In genomic region chr17:67602974-67603373, GRCh38 we compare ENCODE assay signal across 8 cellular contexts.
DNase-seq lines count a peak whose midpoint lies in the region; ATAC-seq and TF ChIP-seq lines count a peak whose summit lies in the region.

No MANE protein-coding gene starts in this region.

- H2AFZ ChIP-seq in neural cell (ENCODE audit: low read depth, low read length): no peak overlapping the region

- no peaks in the 10 kb centered on the region for H3K9me3 ChIP-seq in neural cell (ENCODE audit: low read length)

- no peaks in the 10 kb centered on the region for H3K27me3 ChIP-seq in neural cell (ENCODE audit: insufficient read depth, low read depth, low read length)

- TF ChIP-seq CTCF in AG10803 (conservative IDR thresholded peaks at IDR 0.05; ENCODE audit: low read length) (peak; percentile 55), neural cell (IDR thresholded peaks at IDR 0.05; ENCODE audit: poor library complexity, severe bottlenecking) (peak; percentile 38)

- DNase-seq in AG10803 (ENCODE audit: low read depth): peak; percentile 49
- peak; percentile 64 for DNase-seq in NCI-H146 (lab: John Stamatoyannopoulos, UW)
- DNase-seq in activated CD4-positive, alpha-beta T cell treated with anti-CD3 and anti-CD28 coated beads for 4 hours: peak; percentile 17 to 37
- DNase-seq in effector CD4-positive, alpha-beta T cell: peak; percentile 27
- no peak for DNase-seq in hippocampal formation (lab: John Stamatoyannopoulos, UW)

- H3K79me2 ChIP-seq in neural cell (replicated peaks; ENCODE audit: insufficient read depth, low read length): no peaks in the 10 kb centered on the region

- H3K4me3 ChIP-seq in AG10803 (ENCODE audit: low read length) (no peak overlapping the region), neural cell (ENCODE audit: low read length) (no peak overlapping the region)

- no peak for TF ChIP-seq EP300 in neural cell (conservative IDR thresholded peaks at IDR 0.05; ENCODE audit: poor library complexity, severe bottlenecking)

- peak; percentile 52 for ATAC-seq in GM18498 (IDR thresholded peaks at IDR 0.05; ENCODE audit: unreplicated experiment)
- ATAC-seq in HG03196 (IDR thresholded peaks at IDR 0.05; ENCODE audit: unreplicated experiment): no peak

- H3K27ac ChIP-seq in neural cell (ENCODE audit: low read length): no peak overlapping the region

- no peaks in the 10 kb centered on the region for H3K9me2 ChIP-seq in neural cell (ENCODE audit: insufficient read depth, low read length)

- no peaks in the 10 kb centered on the region for H4K20me1 ChIP-seq in neural cell (ENCODE audit: insufficient read depth)

- H3K36me3 ChIP-seq in neural cell (ENCODE audit: insufficient read depth, low read length): no peaks in the 10 kb centered on the region

- TF ChIP-seq RAD21 in neural cell (conservative IDR thresholded peaks at IDR 0.05): peak; percentile 40

- no peak overlapping the region for H3K9ac ChIP-seq in neural cell (ENCODE audit: low read length)

- no peak overlapping the region for H3K4me2 ChIP-seq in neural cell (ENCODE audit: low read length)

- H3F3A ChIP-seq in neural cell (ENCODE audit: insufficient read depth, low read length, poor library complexity, severe bottlenecking): no peaks in the 10 kb centered on the region

TF ChIP-seq in neural cell, 6 proteins besides CTCF, POLR2A, EP300 and RAD21:
- TF ChIP-seq MXI1 (conservative IDR thresholded peaks at IDR 0.05; ENCODE audit: poor library complexity, severe bottlenecking): no peak
- no peak for TF ChIP-seq POLR2AphosphoS5 (IDR thresholded peaks at IDR 0.05)
- no peak for TF ChIP-seq SMC3 (conservative IDR thresholded peaks at IDR 0.05; ENCODE audit: poor library complexity)
- TF ChIP-seq, protein P1, sequence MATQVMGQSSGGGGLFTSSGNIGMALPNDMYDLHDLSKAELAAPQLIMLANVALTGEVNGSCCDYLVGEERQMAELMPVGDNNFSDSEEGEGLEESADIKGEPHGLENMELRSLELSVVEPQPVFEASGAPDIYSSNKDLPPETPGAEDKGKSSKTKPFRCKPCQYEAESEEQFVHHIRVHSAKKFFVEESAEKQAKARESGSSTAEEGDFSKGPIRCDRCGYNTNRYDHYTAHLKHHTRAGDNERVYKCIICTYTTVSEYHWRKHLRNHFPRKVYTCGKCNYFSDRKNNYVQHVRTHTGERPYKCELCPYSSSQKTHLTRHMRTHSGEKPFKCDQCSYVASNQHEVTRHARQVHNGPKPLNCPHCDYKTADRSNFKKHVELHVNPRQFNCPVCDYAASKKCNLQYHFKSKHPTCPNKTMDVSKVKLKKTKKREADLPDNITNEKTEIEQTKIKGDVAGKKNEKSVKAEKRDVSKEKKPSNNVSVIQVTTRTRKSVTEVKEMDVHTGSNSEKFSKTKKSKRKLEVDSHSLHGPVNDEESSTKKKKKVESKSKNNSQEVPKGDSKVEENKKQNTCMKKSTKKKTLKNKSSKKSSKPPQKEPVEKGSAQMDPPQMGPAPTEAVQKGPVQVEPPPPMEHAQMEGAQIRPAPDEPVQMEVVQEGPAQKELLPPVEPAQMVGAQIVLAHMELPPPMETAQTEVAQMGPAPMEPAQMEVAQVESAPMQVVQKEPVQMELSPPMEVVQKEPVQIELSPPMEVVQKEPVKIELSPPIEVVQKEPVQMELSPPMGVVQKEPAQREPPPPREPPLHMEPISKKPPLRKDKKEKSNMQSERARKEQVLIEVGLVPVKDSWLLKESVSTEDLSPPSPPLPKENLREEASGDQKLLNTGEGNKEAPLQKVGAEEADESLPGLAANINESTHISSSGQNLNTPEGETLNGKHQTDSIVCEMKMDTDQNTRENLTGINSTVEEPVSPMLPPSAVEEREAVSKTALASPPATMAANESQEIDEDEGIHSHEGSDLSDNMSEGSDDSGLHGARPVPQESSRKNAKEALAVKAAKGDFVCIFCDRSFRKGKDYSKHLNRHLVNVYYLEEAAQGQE (IDR thresholded peaks at IDR 0.05; ENCODE audit: borderline replicate concordance): no peak
- TF ChIP-seq EZH2 (IDR thresholded peaks at IDR 0.05; ENCODE audit: borderline replicate concordance, insufficient read depth, low read length, poor library complexity, severe bottlenecking): no peak
- no peak for TF ChIP-seq TAF1 (IDR thresholded peaks at IDR 0.05; ENCODE audit: low read depth)

Comparison
In these comparisons a context has a peak if more than half of its experiments do, and no peak if none do; other contexts are left out.
1. DNase-seq: peak in AG10803 (single experiment), NCI-H146 (single experiment), activated CD4-positive, alpha-beta T cell treated with anti-CD3 and anti-CD28 coated beads for 4 hours (2 of 2) and effector CD4-positive, alpha-beta T cell (single experiment); none in hippocampal formation (0 of 2).